1 cellular context compared by ENCODE assay signal in genomic region chr2:192230864-192231453, GRCh38.
TF ChIP-seq lines count a peak whose summit lies in the region.

No MANE protein-coding gene starts in this region.

TF ChIP-seq in WTC11, 78 proteins besides CTCF, POLR2A, EP300 and RAD21 (continued from another document):
- TF ChIP-seq ZNF425 (CRISPR knock-in tag; conservative IDR thresholded peaks at IDR 0.05): no peak
- no peak for TF ChIP-seq GRHL2 (CRISPR knock-in tag; IDR thresholded peaks at IDR 0.05; ENCODE audit: insufficient replicate concordance, severe bottlenecking)
- no peak for TF ChIP-seq ETV6 (CRISPR knock-in tag; IDR thresholded peaks at IDR 0.05)
- no peak for TF ChIP-seq KAT7 (CRISPR knock-in tag; IDR thresholded peaks at IDR 0.05; ENCODE audit: borderline replicate concordance)
- no peak for TF ChIP-seq ZNF423 (CRISPR knock-in tag; IDR thresholded peaks at IDR 0.05)
- TF ChIP-seq IRF1 (CRISPR knock-in tag; IDR thresholded peaks at IDR 0.05): no peak
- no peak for TF ChIP-seq MLX (CRISPR knock-in tag; IDR thresholded peaks at IDR 0.05)
- no peak for TF ChIP-seq AFF4 (CRISPR knock-in tag; IDR thresholded peaks at IDR 0.05; ENCODE audit: borderline replicate concordance)
- TF ChIP-seq ATF6 (CRISPR knock-in tag; IDR thresholded peaks at IDR 0.05): no peak
